9 cellular contexts compared by ENCODE assay signal in the genomic region with DNA sequence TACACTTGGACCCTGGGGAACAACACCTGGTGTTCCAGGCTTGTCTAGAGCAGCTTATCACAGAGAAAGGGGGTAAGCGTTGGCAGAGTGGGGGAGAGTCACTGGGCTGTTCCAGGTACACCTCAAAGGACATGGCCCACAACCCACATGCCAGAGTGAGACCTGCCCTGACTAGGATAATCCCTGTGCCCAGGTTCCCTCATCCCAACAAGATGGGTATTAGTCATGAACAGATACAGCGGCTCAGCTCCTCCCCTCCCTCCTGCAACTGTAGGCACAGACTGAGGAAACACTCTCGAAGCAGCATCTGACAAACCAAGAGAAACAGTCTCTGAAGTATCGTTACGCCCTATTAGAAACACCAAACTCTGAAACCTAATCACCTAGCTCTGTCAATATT. TPM values are rescaled to one million over a fixed set of nuclear protein-coding genes. Genes with fewer than 3 reads are reported as not detected.
DNase-seq lines count a peak whose midpoint lies in the region.
"Had no signal": no experiment of that assay in that cellular context is flagged by ENCODE, and none has a peak within 500 bp of the region (broad histone marks: within the 10 kb centered on the region; RNA-seq: fewer than 3 reads in every experiment).

No MANE protein-coding gene starts in this region.

- H3K36me3 ChIP-seq in mesenchymal stem cell (ENCODE audit: control insufficient read depth in 1 of 2, insufficient read depth in 2 of 2, low read depth in 1 of 2, low read length in 2 of 2): peaks cover 0 to 24% of the 10 kb centered on the region in 2 experiments

- DNase-seq in NCI-H2107 treated with DMSO at 0.1 percent for 48 hours (lab: John Stamatoyannopoulos, UW; ENCODE audit: unreplicated experiment): peak; percentile 5
- DNase-seq in NCI-H2107 (lab: John Stamatoyannopoulos, UW): no peak
- peak; percentile 4 for DNase-seq in mesenchymal stem cell
- no peak for DNase-seq in ureter (ENCODE audit: low spot score)
- no peak for DNase-seq in RKO (ENCODE audit: low spot score)
- DNase-seq in activated CD4-positive, CD25-positive, alpha-beta regulatory T cell (lab: John Stamatoyannopoulos, UW): no peak

- no peak overlapping the region for H3K4ac ChIP-seq in mesenchymal stem cell (ENCODE audit: low read depth in 1 of 2, low read length in 2 of 2)

- no peak overlapping the region for H4K91ac ChIP-seq in mesenchymal stem cell (ENCODE audit: low read length)

- no peak overlapping the region for H2BK15ac ChIP-seq in mesenchymal stem cell (ENCODE audit: low read depth, poor library complexity, severe bottlenecking)

- H3K9me3 ChIP-seq in mesenchymal stem cell (ENCODE audit: control insufficient read depth, low read length): no peaks in the 10 kb centered on the region
- H3K9me3 ChIP-seq: A549 had no signal

- H3K27ac ChIP-seq in angular gyrus (ENCODE audit: low read depth, low read length) (peak overlapping the region; percentile 93), mesenchymal stem cell (ENCODE audit: low read length, poor library complexity, severe bottlenecking) (no peak overlapping the region), temporal lobe (ENCODE audit: low read depth, low read length) (peak overlapping the region; percentile 85)
- H3K27ac ChIP-seq: A549 had no signal

- H2AFZ ChIP-seq in mesenchymal stem cell (ENCODE audit: low read depth, low read length): no peak overlapping the region

- peak overlapping the region; percentile 92 for H3K9ac ChIP-seq in mesenchymal stem cell (ENCODE audit: low read length)

- no peak overlapping the region for H3K14ac ChIP-seq in mesenchymal stem cell (ENCODE audit: low read length in 2 of 2)

- H2BK120ac ChIP-seq in mesenchymal stem cell (ENCODE audit: low read depth, low read length): no peak overlapping the region

- 87% methylated on average over 5 of the region's 5 CpGs for WGBS in mesenchymal stem cell

- no peak overlapping the region for H2AK5ac ChIP-seq in mesenchymal stem cell (ENCODE audit: low read length, severe bottlenecking)

- H3K27me3 ChIP-seq in mesenchymal stem cell (ENCODE audit: control insufficient read depth in 1 of 2, insufficient read depth in 1 of 2, low read length in 2 of 2): peaks cover 0 to 12% of the 10 kb centered on the region in 2 experiments

- H2BK12ac ChIP-seq in mesenchymal stem cell (ENCODE audit: low read length in 2 of 2): no peak overlapping the region

- peak overlapping the region in 1 of 2 experiments; percentile 78 for H3K4me3 ChIP-seq in mesenchymal stem cell (ENCODE audit: insufficient read depth in 1 of 2, low read depth in 1 of 2, low read length in 2 of 2)
- H3K4me3 ChIP-seq: A549 had no signal

- H3K18ac ChIP-seq in mesenchymal stem cell (ENCODE audit: low read depth in 1 of 2, low read length in 2 of 2): no peak overlapping the region

- H2BK5ac ChIP-seq in mesenchymal stem cell (ENCODE audit: low read depth, low read length, poor library complexity, severe bottlenecking): no peak overlapping the region

- H4K8ac ChIP-seq in mesenchymal stem cell (ENCODE audit: low read length): no peak overlapping the region

- no peak overlapping the region for H3K4me2 ChIP-seq in mesenchymal stem cell (ENCODE audit: low read length, poor library complexity, severe bottlenecking)
- H3K4me2 ChIP-seq: A549 had no signal

- H3K4me1 ChIP-seq in mesenchymal stem cell (ENCODE audit: control insufficient read depth, insufficient read depth, low read depth, low read length): peaks cover 11% of the 10 kb centered on the region

- H3K79me1 ChIP-seq in mesenchymal stem cell (replicated peaks; ENCODE audit: low read length, poor library complexity, severe bottlenecking): no peaks in the 10 kb centered on the region

- H3K23ac ChIP-seq in mesenchymal stem cell (ENCODE audit: low read length in 2 of 2): no peak overlapping the region

RNA-seq across cellular contexts. Expression of a gene that starts 32.1 kb away (rescaled TPM):
- polyA plus RNA-seq in mesenchymal stem cell (2013, experiment 1 of 2): 3,754 TPM
- polyA plus RNA-seq in mesenchymal stem cell (2013, experiment 2 of 2): 3,596 TPM
- total RNA-seq in temporal lobe: 1,013 TPM
- 1,866 TPM for total RNA-seq in ureter

Comparison
In these comparisons a context has a peak if more than half of its experiments do, and no peak if none do; other contexts are left out.
1. DNase-seq: peak in NCI-H2107 treated with DMSO at 0.1 percent for 48 hours (single experiment) and mesenchymal stem cell (single experiment); none in NCI-H2107 (single experiment), ureter (single experiment), RKO (single experiment) and activated CD4-positive, CD25-positive, alpha-beta regulatory T cell (0 of 4).